In the genomic region with DNA sequence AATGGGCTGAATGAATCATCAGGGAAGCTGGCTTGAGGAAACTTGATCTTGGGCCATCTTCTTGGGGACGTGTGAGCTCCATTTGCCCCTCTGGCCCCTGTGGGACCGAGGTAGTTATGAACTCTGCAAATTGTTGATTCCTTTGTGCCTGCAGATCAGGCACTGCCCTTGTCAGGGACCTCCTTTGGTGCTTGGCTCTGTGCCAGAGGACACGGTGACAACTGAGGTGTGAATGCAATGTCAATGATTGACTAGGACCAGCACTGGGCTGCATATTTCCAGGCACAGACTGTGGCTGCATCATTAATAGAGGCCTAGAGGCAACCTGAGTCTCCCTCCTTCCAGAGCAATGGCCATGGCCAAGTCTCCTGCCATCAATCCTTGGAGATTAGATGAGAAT, we compare ENCODE assay signal across 1 cellular context.
TF ChIP-seq lines count a peak whose summit lies in the region.

No MANE protein-coding gene starts in this region.

TF ChIP-seq in K562, 482 proteins besides CTCF, POLR2A, EP300 and RAD21:
- TF ChIP-seq NFIC (IDR thresholded peaks at IDR 0.05) (peak; percentile 83), E2F5 (CRISPR knock-in tag; IDR thresholded peaks at IDR 0.05) (no peak), NFIX (CRISPR knock-in tag; IDR thresholded peaks at IDR 0.05; ENCODE audit: low read depth) (peak; percentile 51; the same call in 1 of the 2 replicates), RBM17 (IDR thresholded peaks at IDR 0.05; ENCODE audit: borderline replicate concordance, low read depth, low read length) (no peak)
